ENCODE assay signal across 8 cellular contexts in the genomic region with DNA sequence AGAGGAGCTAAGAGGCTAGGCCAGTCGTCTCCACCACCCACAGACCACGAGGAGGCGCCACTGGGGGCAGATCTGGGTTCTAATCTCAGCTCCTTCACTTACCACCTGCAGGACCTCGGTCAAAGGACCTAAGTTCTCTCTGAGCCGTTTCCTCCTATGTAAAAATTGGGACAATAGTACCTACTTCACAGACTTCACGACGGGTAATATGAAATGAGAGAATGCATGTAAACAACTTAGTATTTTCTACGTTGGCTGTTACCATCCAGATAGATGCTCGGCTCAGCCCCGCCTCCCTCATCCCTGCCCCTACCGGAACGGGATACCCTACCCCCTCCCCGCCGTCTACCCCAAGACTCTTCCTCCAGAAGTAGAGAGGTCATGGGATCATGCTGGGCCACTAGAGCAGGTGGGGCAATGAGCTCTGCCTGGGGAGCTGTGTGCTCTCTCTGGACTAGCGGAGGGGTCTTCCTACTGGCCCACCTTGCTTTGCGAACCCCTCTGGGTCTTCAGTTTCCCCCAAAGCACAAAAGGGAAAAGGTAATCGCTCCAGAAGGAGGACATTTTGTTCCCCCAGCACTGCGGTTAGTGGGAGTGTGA. TPM values are rescaled to one million over a fixed set of nuclear protein-coding genes. Genes with fewer than 3 reads are reported as not detected.
DNase-seq lines count a peak whose midpoint lies in the region; ATAC-seq and TF ChIP-seq lines count a peak whose summit lies in the region.

No MANE protein-coding gene starts in this region.

- H3K4me3 ChIP-seq in CD4-positive, CD25-positive, alpha-beta regulatory T cell (ENCODE audit: low read depth, low read length), result peak overlapping the region; percentile 85
- peak overlapping the region; percentile 71 for H3K4me3 ChIP-seq in HUES64 (ENCODE audit: low read length)
- H3K4me3 ChIP-seq in left lung, result peak overlapping the region; percentile 61 to 76

- peak; percentile 65 for TF ChIP-seq CTCF in VCaP (conservative IDR thresholded peaks at IDR 0.05)
- TF ChIP-seq CTCF in chondrocyte (IDR thresholded peaks at IDR 0.05), result peak; percentile 77
- peak in 1 of 2 donors; percentile 42 for TF ChIP-seq CTCF in left lung (IDR thresholded peaks at IDR 0.05)

- H3K4me1 ChIP-seq in CD4-positive, CD25-positive, alpha-beta regulatory T cell (ENCODE audit: control insufficient read depth, insufficient read depth, low read length, poor library complexity, severe bottlenecking), result peaks cover 54% of the 10 kb centered on the region
- H3K4me1 ChIP-seq in HUES64 (ENCODE audit: insufficient read depth, low read length) (peaks cover 4% of the 10 kb centered on the region; the same call in 1 of the 2 replicates), left lung (peaks cover 15 to 55% of the 10 kb centered on the region in 2 donors)

- peaks cover 22 to 62% (median 40%) of the 10 kb centered on the region in 4 donors for H3K4me1 Mint-ChIP-seq in CD4-positive, CD25-positive, alpha-beta regulatory T cell
- H3K4me1 Mint-ChIP-seq in chondrocyte (ENCODE audit: low read depth), result peaks cover 38% of the 10 kb centered on the region

- WGBS in HUES64, result 10% methylated on average over 14 of the region's 18 CpGs

- no peaks in the 10 kb centered on the region for H3K9me3 ChIP-seq in CD4-positive, CD25-positive, alpha-beta regulatory T cell (ENCODE audit: control insufficient read depth in 2 of 2, low read length in 2 of 2)
- H3K9me3 ChIP-seq in HUES64 (ENCODE audit: insufficient read depth, low read depth, low read length) (no peaks in the 10 kb centered on the region), left lung (no peaks in the 10 kb centered on the region)

- H3K27ac ChIP-seq in CD4-positive, CD25-positive, alpha-beta regulatory T cell (ENCODE audit: insufficient read depth, low read length, poor library complexity, severe bottlenecking), result peak overlapping the region; percentile 70
- H3K27ac ChIP-seq in HUES64 (ENCODE audit: low read depth, low read length) (peak overlapping the region; percentile 27), VCaP (peak overlapping the region; percentile 88), left lung (peak overlapping the region; percentile 80 to 87)

- intact Hi-C loops in left lung (cut with DNase I), result no loop called here

- no peaks in the 10 kb centered on the region for H3K9me3 Mint-ChIP-seq in CD4-positive, CD25-positive, alpha-beta regulatory T cell
- no peaks in the 10 kb centered on the region for H3K9me3 Mint-ChIP-seq in chondrocyte (ENCODE audit: low read depth)

- H3K36me3 Mint-ChIP-seq in CD4-positive, CD25-positive, alpha-beta regulatory T cell, result no peaks in the 10 kb centered on the region
- peaks cover 3% of the 10 kb centered on the region for H3K36me3 Mint-ChIP-seq in chondrocyte (ENCODE audit: low read depth)

- no peaks in the 10 kb centered on the region for H3K27me3 Mint-ChIP-seq in CD4-positive, CD25-positive, alpha-beta regulatory T cell
- H3K27me3 Mint-ChIP-seq in chondrocyte (ENCODE audit: low read depth), result no peaks in the 10 kb centered on the region

- no peaks in the 10 kb centered on the region for H3K36me3 ChIP-seq in CD4-positive, CD25-positive, alpha-beta regulatory T cell (ENCODE audit: control insufficient read depth, insufficient read depth, low read length)
- H3K36me3 ChIP-seq in HUES64 (ENCODE audit: insufficient read depth, low read length), result peaks cover 38% of the 10 kb centered on the region
- H3K36me3 ChIP-seq in left lung, result peaks cover 0 to 18% of the 10 kb centered on the region in 2 donors

- peak overlapping the region; percentile 78 for H3K9ac ChIP-seq in HUES64 (ENCODE audit: low read depth, low read length)

- no peaks in the 10 kb centered on the region for H3K27me3 ChIP-seq in CD4-positive, CD25-positive, alpha-beta regulatory T cell (ENCODE audit: control insufficient read depth, insufficient read depth, low read length)
- H3K27me3 ChIP-seq in HUES64 (ENCODE audit: insufficient read depth, low read length), result no peaks in the 10 kb centered on the region
- H3K27me3 ChIP-seq in left lung, result no peaks in the 10 kb centered on the region

- H3K4me3 Mint-ChIP-seq in CD4-positive, CD25-positive, alpha-beta regulatory T cell, result peak overlapping the region; percentile 79 to 94 (median 86)
- peak overlapping the region; percentile 78 for H3K4me3 Mint-ChIP-seq in chondrocyte (ENCODE audit: unreplicated experiment)

- peak overlapping the region; percentile 46 to 88 (median 85) for H3K27ac Mint-ChIP-seq in CD4-positive, CD25-positive, alpha-beta regulatory T cell
- H3K27ac Mint-ChIP-seq in chondrocyte (ENCODE audit: unreplicated experiment), result peak overlapping the region; percentile 73

- peak in 2 of 3 donors; percentile 17 to 72 for DNase-seq in CD4-positive, CD25-positive, alpha-beta regulatory T cell
- DNase-seq in chondrocyte (ENCODE audit: low spot score) (no peak), left lung (peak; percentile 59 to 84)
- DNase-seq in stimulated activated CD4-positive, alpha-beta T cell treated with anti-CD3 and anti-CD28 coated beads, Interleukin-2, amount 100 ng/mL, for 48 hours, result peak; percentile 67

- peak in 1 of 2 donors; percentile 5 for ATAC-seq in CD4-positive, CD25-positive, alpha-beta regulatory T cell (ENCODE audit: low read depth in 2 of 2)
- ATAC-seq in left lung, result peak; percentile 37
- no peak for ATAC-seq in HG03469 (IDR thresholded peaks at IDR 0.05; ENCODE audit: unreplicated experiment)
- no peak for ATAC-seq in GM18511 (IDR thresholded peaks at IDR 0.05; ENCODE audit: unreplicated experiment)

RNA-seq across cellular contexts. Expression of a gene that starts 0.5 kb away (rescaled TPM):
- total RNA-seq in CD4-positive, CD25-positive, alpha-beta regulatory T cell, result 7.7 TPM
- 10 to 100 TPM; 21.6 to 25.4 (median 22.9) TPM for polyA plus RNA-seq in CD4-positive, CD25-positive, alpha-beta regulatory T cell
- polyA plus RNA-seq in HUES64 (2013, experiment 1 of 2), result 69.5 TPM
- 75.3 TPM for polyA plus RNA-seq in HUES64 (2013, experiment 2 of 2)
- total RNA-seq in chondrocyte (31.2 to 41.8 TPM (median 34.5 TPM) in 3 replicates), left lung (10 to 100 TPM; 43.5 to 54.6 TPM)

RNA-seq across cellular contexts. Expression of a gene that starts 43.4 kb away (rescaled TPM):
- total RNA-seq in CD4-positive, CD25-positive, alpha-beta regulatory T cell, result 24.4 TPM
- 10 to 100 TPM; 38.2 to 56.8 (median 48.6) TPM for polyA plus RNA-seq in CD4-positive, CD25-positive, alpha-beta regulatory T cell
- 18.9 TPM for polyA plus RNA-seq in HUES64 (2013, experiment 1 of 2)
- 20.0 TPM for polyA plus RNA-seq in HUES64 (2013, experiment 2 of 2)
- total RNA-seq in chondrocyte (80.4 to 83.6 TPM (median 83.5 TPM) in 3 replicates), left lung (10 to 100 TPM; 50.1 to 53.8 TPM)

RNA-seq across cellular contexts. Expression of a gene that starts 54.3 kb away (rescaled TPM):
- total RNA-seq in CD4-positive, CD25-positive, alpha-beta regulatory T cell, result not detected
- under 1 TPM; 0.12 to 0.33 (median 0.20) TPM for polyA plus RNA-seq in CD4-positive, CD25-positive, alpha-beta regulatory T cell
- 0.30 TPM for polyA plus RNA-seq in HUES64 (2013, experiment 1 of 2)
- polyA plus RNA-seq in HUES64 (2013, experiment 2 of 2), result 0.13 TPM
- 0.02 TPM in 1 of 3 replicates, not detected in the others for total RNA-seq in chondrocyte
- total RNA-seq in left lung, result 10 to 100 TPM in 1 of 2 donors, 1 to 10 TPM in 1; 9.8 to 15.6 TPM

Comparison
In these comparisons a context has a peak if more than half of its experiments do, and no peak if none do; other contexts are left out.
1. H3K27ac ChIP-seq: peak in every context shown above with its lines; median percentile 88 in VCaP; 84 in left lung; 70 in CD4-positive, CD25-positive, alpha-beta regulatory T cell; 27 in HUES64.
2. RNA of a gene that starts 54.3 kb away (total RNA-seq): 9.8 to 15.6 TPM in left lung; 0.02 TPM in chondrocyte and not detected in CD4-positive, CD25-positive, alpha-beta regulatory T cell (single experiment); every median in the first group is over 10 times any median in the second.
3. Peak in every context shown above with its lines, with median percentiles within 50 percentile points of each other: H3K4me3 ChIP-seq.